ENCODE assay signal across 8 cellular contexts in genomic region chr19:13149173-13149627, GRCh38. TPM values are rescaled to one million over a fixed set of nuclear protein-coding genes. Genes with fewer than 3 reads are reported as not detected.
A peak's percentile ranks its signal among the peaks of the same experiment; 100 is the strongest.
DNase-seq lines count a peak whose midpoint lies in the region; TF ChIP-seq lines count a peak whose summit lies in the region.
"Not testable (repeated sequence)": the region's sequence is repeated elsewhere in the genome, so short reads cannot be mapped to it uniquely, and the experiment has no call there.

No MANE protein-coding gene starts in this region.

- peak overlapping the region; percentile 79 to 99 (median 98) for H3K4me2 ChIP-seq in BLaER1 treated with 17β-estradiol and CSF1 and Interleukin-3, amounts not matched to agents 10 nM and 100 nM
- H3K4me2 ChIP-seq in SU-DHL-6 (ENCODE audit: low read depth, low read length, poor library complexity, severe bottlenecking) = peak overlapping the region; percentile 97

- H3K27ac ChIP-seq in BLaER1 treated with 17β-estradiol and CSF1 and Interleukin-3, amounts not matched to agents 10 nM and 100 nM = peak overlapping the region in 10 of 11 experiments; percentile 94 to 99 (median 96); a peak in 20 of 22 replicates
- H3K27ac ChIP-seq in SU-DHL-6 (ENCODE audit: low read depth, low read length) = peak overlapping the region; percentile 40
- H3K27ac ChIP-seq in adrenal gland = peak overlapping the region in 3 of 5 donors; percentile 97 to 99 (median 98)
- H3K27ac ChIP-seq in subcutaneous abdominal adipose tissue (ENCODE audit: low read depth, low read length) = peak overlapping the region; percentile 99

- not testable (repeated sequence) for H3K9me3 ChIP-seq in BLaER1 treated with 17β-estradiol and CSF1 and Interleukin-3, amounts not matched to agents 10 nM and 100 nM (replicated peaks in 1 of 11); SU-DHL-6 (ENCODE audit: insufficient read depth, low read length); adrenal gland (replicated peaks in 1 of 3); neuron (ENCODE audit: low read length); subcutaneous abdominal adipose tissue (ENCODE audit: control insufficient read depth in 5 of 5, low read length in 5 of 5)

- not testable (repeated sequence) for H3F3A ChIP-seq in SU-DHL-6 (ENCODE audit: insufficient read depth)

- peaks cover 18% of the 10 kb centered on the region for H3K79me2 ChIP-seq in SU-DHL-6 (ENCODE audit: insufficient read depth, low read length)

- peaks cover 17 to 33% (median 22%) of the 10 kb centered on the region in 11 experiments for H3K36me3 ChIP-seq in BLaER1 treated with 17β-estradiol and CSF1 and Interleukin-3, amounts not matched to agents 10 nM and 100 nM
- H3K36me3 ChIP-seq in SU-DHL-6 (ENCODE audit: low read length); adrenal gland (replicated peaks in 1 of 2); kidney epithelial cell (ENCODE audit: control insufficient read depth, insufficient read depth, low read length); neuron (ENCODE audit: insufficient read depth, low read length): not testable (repeated sequence)
- peaks cover 0 to 13% (median 11%) of the 10 kb centered on the region in 5 donors for H3K36me3 ChIP-seq in subcutaneous abdominal adipose tissue (ENCODE audit: control insufficient read depth in 5 of 5, insufficient read depth in 5 of 5, low read length in 5 of 5)

- peak; percentile 47 for DNase-seq in HuH-7.5 (ENCODE audit: low spot score)
- peak in 1 of 7 donors; percentile 51 for DNase-seq in adrenal gland
- DNase-seq in epithelial cell of esophagus (ENCODE audit: low read depth); kidney epithelial cell (ENCODE audit: low read depth): not testable (repeated sequence)

- intact Hi-C loops in adrenal gland (cut with DNase I) = not testable (repeated sequence)

- H3K4me1 ChIP-seq in BLaER1 treated with 17β-estradiol and CSF1 and Interleukin-3, amounts not matched to agents 10 nM and 100 nM = peaks cover 29 to 54% (median 35%) of the 10 kb centered on the region in 10 experiments
- H3K4me1 ChIP-seq in adrenal gland (replicated peaks in 1 of 2) = peaks cover 11 to 18% of the 10 kb centered on the region in 2 donors
- H3K4me1 ChIP-seq in neuron (ENCODE audit: insufficient read depth, low read length) = not testable (repeated sequence)
- peaks cover under 1 to 34% (median 26%) of the 10 kb centered on the region in 5 donors for H3K4me1 ChIP-seq in subcutaneous abdominal adipose tissue (ENCODE audit: control insufficient read depth in 5 of 5, insufficient read depth in 5 of 5, low read length in 5 of 5)

- H3K9me2 ChIP-seq in SU-DHL-6 (replicated peaks; ENCODE audit: insufficient read depth, low read length) = not testable (repeated sequence)

- not testable (repeated sequence) for H3K27me3 ChIP-seq in BLaER1 treated with 17β-estradiol and CSF1 and Interleukin-3, amounts not matched to agents 10 nM and 100 nM; SU-DHL-6 (ENCODE audit: low read length); adrenal gland; kidney epithelial cell (ENCODE audit: control insufficient read depth, insufficient read depth, low read length); neuron (ENCODE audit: insufficient read depth, low read length); subcutaneous abdominal adipose tissue (ENCODE audit: control insufficient read depth in 5 of 5, insufficient read depth in 4 of 5, low read length in 5 of 5)

- H2AFZ ChIP-seq in SU-DHL-6 (ENCODE audit: low read depth, low read length, severe bottlenecking) (peak overlapping the region; percentile 64), neuron (ENCODE audit: low read depth, low read length) (peak overlapping the region; percentile 44)

- TF ChIP-seq CTCF in SU-DHL-6 (IDR thresholded peaks at IDR 0.05; ENCODE audit: insufficient read depth, low read length, poor library complexity, severe bottlenecking); adrenal gland (IDR thresholded peaks at IDR 0.05); epithelial cell of esophagus (IDR thresholded peaks at IDR 0.05; ENCODE audit: insufficient read depth, low read depth, low read length, missing control alignments); kidney epithelial cell (IDR thresholded peaks at IDR 0.05; ENCODE audit: insufficient read depth, low read length, poor library complexity, severe bottlenecking): not testable (repeated sequence)

- H3K4me3 ChIP-seq in BLaER1 treated with 17β-estradiol and CSF1 and Interleukin-3, amounts not matched to agents 10 nM and 100 nM = peak overlapping the region; percentile 79 to 100 (median 96)
- H3K4me3 ChIP-seq in SU-DHL-6 (ENCODE audit: insufficient read depth, low read length, poor library complexity, severe bottlenecking) = peak overlapping the region; percentile 75
- H3K4me3 ChIP-seq in adrenal gland = peak overlapping the region in 3 of 4 donors; percentile 64 to 88 (median 77)
- H3K4me3 ChIP-seq in epithelial cell of esophagus (ENCODE audit: low read length) = peak overlapping the region; percentile 92
- H3K4me3 ChIP-seq in kidney epithelial cell (ENCODE audit: low read depth, low read length) = peak overlapping the region; percentile 72
- H3K4me3 ChIP-seq in neuron (ENCODE audit: low read length) = peak overlapping the region; percentile 90
- peak overlapping the region; percentile 71 to 99 (median 97) for H3K4me3 ChIP-seq in subcutaneous abdominal adipose tissue (ENCODE audit: low read depth in 1 of 5, low read length in 5 of 5)

- 33 to 47% (median 36%) methylated on average over 15 to 17 of the region's 17 CpGs for WGBS in adrenal gland, 4 donors

- peak overlapping the region; percentile 89 to 100 (median 98) for H3K9ac ChIP-seq in BLaER1 treated with 17β-estradiol and CSF1 and Interleukin-3, amounts not matched to agents 10 nM and 100 nM
- peak overlapping the region; percentile 91 for H3K9ac ChIP-seq in SU-DHL-6 (ENCODE audit: low read length)
- peak overlapping the region in 4 of 5 donors; percentile 73 to 100 (median 99) for H3K9ac ChIP-seq in subcutaneous abdominal adipose tissue (ENCODE audit: low read length in 5 of 5)

- TF ChIP-seq POLR2A in adrenal gland (IDR thresholded peaks at IDR 0.05) = not testable (repeated sequence)

- H4K20me1 ChIP-seq in BLaER1 treated with 17β-estradiol and CSF1 and Interleukin-3, amounts not matched to agents 10 nM and 100 nM = peaks cover 13 to 25% (median 13%) of the 10 kb centered on the region in 11 experiments
- H4K20me1 ChIP-seq in SU-DHL-6 (ENCODE audit: low read depth, low read length) = not testable (repeated sequence)

RNA-seq across cellular contexts. Expression of gene STX10, which starts 1.0 kb away (rescaled TPM):
- total RNA-seq in adrenal gland (10 to 100 TPM; 30.5 to 90.7 (median 65.0) TPM), kidney epithelial cell (66.2 and 70.2 TPM in 2 replicates)
- 100 to 1,000 TPM in 2 of 3 donors, 10 to 100 TPM in 1; 16.0 to 182 (median 159) TPM for polyA plus RNA-seq in adrenal gland

RNA-seq across cellular contexts. Expression of gene IER2, which starts 1.0 kb away (rescaled TPM):
- total RNA-seq in adrenal gland (100 to 1,000 TPM in 2 of 8 donors, 10 to 100 TPM in 6; 36.4 to 121 (median 61.8) TPM), kidney epithelial cell (130 and 169 TPM in 2 replicates)
- 100 to 1,000 TPM in 1 of 3 donors, 10 to 100 TPM in 1, 1 to 10 TPM in 1; 7.4 to 120 (median 97.1) TPM for polyA plus RNA-seq in adrenal gland

RNA-seq across cellular contexts. Expression of gene NACC1, which starts 31.1 kb away (rescaled TPM):
- total RNA-seq in adrenal gland (10 to 100 TPM; 26.7 to 67.0 (median 48.0) TPM), kidney epithelial cell (66.1 and 87.8 TPM in 2 replicates)
- 10 to 100 TPM; 12.4 to 47.7 (median 14.8) TPM for polyA plus RNA-seq in adrenal gland

RNA-seq across cellular contexts. Expression of gene TRMT1, which starts 32.7 kb away (rescaled TPM):
- total RNA-seq in adrenal gland (10 to 100 TPM; 13.4 to 48.0 (median 35.4) TPM), kidney epithelial cell (69.4 and 74.7 TPM in 2 replicates)
- 100 to 1,000 TPM in 2 of 3 donors, 10 to 100 TPM in 1; 15.5 to 229 (median 120) TPM for polyA plus RNA-seq in adrenal gland

RNA-seq across cellular contexts. Expression of gene LYL1, which starts 46.5 kb away (rescaled TPM):
- total RNA-seq in adrenal gland = 10 to 100 TPM in 5 of 8 donors, 1 to 10 TPM in 3; 4.3 to 22.5 (median 13.2) TPM
- polyA plus RNA-seq in adrenal gland = 10 to 100 TPM in 1 of 3 donors, 1 to 10 TPM in 1, under 1 TPM in 1; 0.38 to 18.7 (median 7.9) TPM
- total RNA-seq in kidney epithelial cell = 3.3 and 5.3 TPM in 2 replicates

Comparison
In these comparisons a context has a peak if more than half of its experiments do, and no peak if none do; other contexts are left out.
1. H3K27ac ChIP-seq: peak in every context shown above with its lines; median percentile 99 in subcutaneous abdominal adipose tissue; 98 in adrenal gland; 96 in BLaER1 treated with 17β-estradiol and CSF1 and Interleukin-3, amounts not matched to agents 10 nM and 100 nM; 40 in SU-DHL-6.